In the genomic region with DNA sequence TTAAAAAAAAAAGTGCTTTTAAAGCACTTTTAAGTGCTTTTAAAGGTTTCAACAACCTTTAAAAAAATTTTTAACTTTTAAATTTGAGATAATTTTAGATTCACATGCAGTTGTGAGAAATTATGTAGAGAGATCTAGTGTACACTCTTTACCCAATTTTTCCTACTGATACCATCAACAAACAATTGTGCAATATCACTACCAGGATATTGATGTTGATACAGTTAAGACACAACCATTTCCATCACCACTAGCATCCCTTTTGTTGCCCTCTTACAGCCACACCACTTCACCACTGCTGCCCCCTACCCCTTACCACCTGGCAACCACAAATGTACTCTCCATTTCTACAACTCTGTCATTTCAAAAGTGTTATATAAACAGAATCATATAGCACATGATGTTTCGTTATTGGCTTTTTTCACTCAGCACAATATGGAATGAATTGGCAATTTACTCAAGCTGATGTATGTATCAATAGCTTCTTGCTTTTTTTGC, we compare ENCODE assay signal across 34 cellular contexts. TPM values are rescaled to one million over a fixed set of nuclear protein-coding genes. Genes with fewer than 3 reads are reported as not detected.
"Had no signal": no experiment of that assay in that cellular context is flagged by ENCODE, and none has a peak within 500 bp of the region (broad histone marks: within the 10 kb centered on the region; RNA-seq: fewer than 3 reads in every experiment).

No MANE protein-coding gene starts in this region.

- FAIRE-seq: keratinocyte, TTC549 had no signal

- H3K9me3 ChIP-seq: body of pancreas, colonic mucosa, gastrocnemius medialis, ovary, prostate gland, stomach, thyroid gland, upper lobe of right lung had no signal

- H3K4me1 ChIP-seq: body of pancreas, colonic mucosa, gastrocnemius medialis, prostate gland, thyroid gland, upper lobe of right lung had no signal

- DNase-seq: activated CD4-positive, alpha-beta T cell treated with anti-CD3 and anti-CD28 coated beads for 48 hours; activated CD4-positive, alpha-beta T cell treated with anti-CD3 and anti-CD28 coated beads, Interleukin-2, amount 50 U/mL, for 48 hours; activated CD8-positive, alpha-beta memory T cell treated with anti-CD3 and anti-CD28 coated beads for 24 hours; activated effector memory CD4-positive, alpha-beta T cell treated with Interleukin-2 at 50 U/mL for 16 hours; activated naive CD4-positive, alpha-beta T cell treated with Interleukin-2 at 50 U/mL for 16 hours; anterior cingulate cortex; body of pancreas; cerebellar nuclear complex; colonic mucosa; effector CD8-positive, alpha-beta T cell; erythroblast; gastrocnemius medialis; left cardiac atrium; naive B cell; ovary; retina; stimulated activated CD4-positive, alpha-beta T cell treated with anti-CD3 and anti-CD28 coated beads, Interleukin-12 subunit alpha, Interleukin-12 subunit beta, amount 100 ng/mL, for 4 hours; stimulated activated CD4-positive, alpha-beta T cell treated with anti-CD3 and anti-CD28 coated beads, Interleukin-4, amount 100 ng/mL, for 1 hour; stomach; thyroid gland; upper lobe of right lung had no signal

- H2AFZ ChIP-seq: hepatocyte had no signal

- H3K27me3 ChIP-seq: body of pancreas, colonic mucosa, gastrocnemius medialis, hepatocyte, ovary, stomach, thyroid gland, upper lobe of right lung had no signal

- H3K36me3 ChIP-seq: colonic mucosa, gastrocnemius medialis, ovary, prostate gland, stomach, thyroid gland, upper lobe of right lung had no signal

- H3K27ac ChIP-seq: body of pancreas, colonic mucosa, gastrocnemius medialis, hepatocyte, ovary, prostate gland, skin epidermis, stomach, thyroid gland, upper lobe of right lung, VCaP had no signal

- H3K4me3 Mint-ChIP-seq: activated naive CD8-positive, alpha-beta T cell; mesothelial cell of epicardium; naive B cell had no signal

- H3K79me2 ChIP-seq: hepatocyte had no signal

- H3K4me1 Mint-ChIP-seq: mesothelial cell of epicardium, naive B cell had no signal

- ATAC-seq: activated CD4-positive, CD25-positive, alpha-beta regulatory T cell treated with anti-CD3 and anti-CD28 coated beads, Interleukin-2, amount 50 U/mL, for 24 hours; body of pancreas; gastrocnemius medialis; left cardiac atrium; sciatic nerve; upper lobe of right lung had no signal

- H3K4me2 ChIP-seq: hepatocyte had no signal

- H3K9me3 Mint-ChIP-seq: mesothelial cell of epicardium, naive B cell had no signal

- H3K4me3 ChIP-seq: body of pancreas, colonic mucosa, gastrocnemius medialis, hepatocyte, ovary, prostate gland, skin epidermis, stomach, thyroid gland, upper lobe of right lung had no signal

- H3K36me3 Mint-ChIP-seq: activated naive CD8-positive, alpha-beta T cell; mesothelial cell of epicardium; naive B cell had no signal

- H3K27ac Mint-ChIP-seq: activated naive CD8-positive, alpha-beta T cell; mesothelial cell of epicardium; naive B cell had no signal

RNA-seq across cellular contexts. Expression of a gene that starts 33.8 kb away (rescaled TPM):
- total RNA-seq: body of pancreas, dermis microvascular lymphatic vessel endothelial cell, gastrocnemius medialis, left cardiac atrium, liver, mesothelial cell of epicardium, thyroid gland had no signal
- polyA plus RNA-seq: neural cell, ovary had no signal
